25 cellular contexts compared by ENCODE assay signal in the genomic region with DNA sequence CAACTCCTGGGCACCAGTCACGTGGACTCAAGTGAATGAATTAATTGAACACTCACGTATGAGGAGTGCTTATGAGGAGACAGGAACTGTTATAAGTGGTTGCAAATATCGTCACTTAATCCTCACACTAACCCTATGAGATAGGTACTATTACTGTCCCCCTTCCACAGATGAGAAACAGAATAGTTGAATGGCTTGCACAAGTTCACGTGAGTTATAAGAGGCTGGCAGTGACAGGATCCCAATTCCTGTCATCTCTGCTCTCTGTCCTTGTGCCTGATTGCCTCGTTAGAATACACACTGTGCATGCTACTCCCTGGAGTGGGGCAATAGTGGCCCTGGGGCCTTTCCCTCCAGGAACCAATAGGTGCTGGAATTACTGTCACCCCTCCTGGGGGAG.
DNase-seq lines count a peak whose midpoint lies in the region; ATAC-seq and TF ChIP-seq lines count a peak whose summit lies in the region.
"Had no signal": no experiment of that assay in that cellular context is flagged by ENCODE, and none has a peak within 500 bp of the region (broad histone marks: within the 10 kb centered on the region; RNA-seq: fewer than 3 reads in every experiment).

No MANE protein-coding gene starts in this region.

- H3K27ac ChIP-seq in heart left ventricle (peak overlapping the region in 5 of 12 donors; percentile 6 to 66 (median 50)), right cardiac atrium (ENCODE audit: low read length) (peak overlapping the region; percentile 39), thyroid gland (peak overlapping the region in 1 of 3 donors; percentile 6), hepatocyte (no peak overlapping the region)
- H3K27ac ChIP-seq: HL-60, PC-9 had no signal

- peaks cover 2% of the 10 kb centered on the region for H3K36me3 Mint-ChIP-seq in T-helper 17 cell (ENCODE audit: low read depth)
- H3K36me3 Mint-ChIP-seq: CD14-positive monocyte; CD8-positive, alpha-beta memory T cell had no signal

- no peak overlapping the region for H2AFZ ChIP-seq in hepatocyte
- H2AFZ ChIP-seq: PC-9 had no signal

- H3K9me3 ChIP-seq in heart left ventricle (no peaks in the 10 kb centered on the region), right cardiac atrium (ENCODE audit: control insufficient read depth, low read length) (no peaks in the 10 kb centered on the region), thyroid gland (no peaks in the 10 kb centered on the region), hepatocyte (ENCODE audit: low read depth) (no peaks in the 10 kb centered on the region), T-helper 17 cell (ENCODE audit: control insufficient read depth, low read length, poor library complexity, severe bottlenecking) (no peaks in the 10 kb centered on the region)
- H3K9me3 ChIP-seq: BE2C had no signal

- H3K9me2 ChIP-seq in hepatocyte (replicated peaks; ENCODE audit: insufficient read depth), result no peaks in the 10 kb centered on the region

- no peak overlapping the region for H3K4me3 Mint-ChIP-seq in T-helper 17 cell
- H3K4me3 Mint-ChIP-seq: CD14-positive monocyte; CD8-positive, alpha-beta memory T cell had no signal

- intact Hi-C loops in heart left ventricle (cut with DNase I), result loop anchor here in 1 of 10 donors (10.0 kb wide), 1 partner anchor 92 kb away; no protein-coding TSS in a partner anchor
- intact Hi-C loops in right cardiac atrium (cut with DNase I), result loop anchor here in 1 of 4 donors (5.0 kb wide), 1 partner anchor 90 kb away; no protein-coding TSS in a partner anchor
- intact Hi-C loops in thyroid gland (cut with DNase I), result no loop called here

- H3K27ac Mint-ChIP-seq in T-helper 17 cell, result no peak overlapping the region
- H3K27ac Mint-ChIP-seq: CD8-positive, alpha-beta memory T cell had no signal

- peaks cover 2% of the 10 kb centered on the region for H3K4me1 Mint-ChIP-seq in T-helper 17 cell
- H3K4me1 Mint-ChIP-seq: CD14-positive monocyte; CD8-positive, alpha-beta memory T cell had no signal

- peaks cover 41% of the 10 kb centered on the region for H3K27me3 Mint-ChIP-seq in T-helper 17 cell

- no peaks in the 10 kb centered on the region for H3K27me3 ChIP-seq in heart left ventricle
- no peaks in the 10 kb centered on the region for H3K27me3 ChIP-seq in right cardiac atrium (ENCODE audit: control insufficient read depth, insufficient read depth)
- H3K27me3 ChIP-seq in thyroid gland, result no peaks in the 10 kb centered on the region
- no peaks in the 10 kb centered on the region for H3K27me3 ChIP-seq in hepatocyte
- H3K27me3 ChIP-seq: BE2C had no signal

- ATAC-seq in heart left ventricle, result peak; percentile 71 to 80 (median 78)
- ATAC-seq in right cardiac atrium, result peak; percentile 64 to 72
- no peak for ATAC-seq in T-helper 17 cell
- no peak for ATAC-seq in HG02870 (IDR thresholded peaks at IDR 0.05; ENCODE audit: unreplicated experiment)

- H3K36me3 ChIP-seq in heart left ventricle, result no peaks in the 10 kb centered on the region
- no peaks in the 10 kb centered on the region for H3K36me3 ChIP-seq in thyroid gland
- H3K36me3 ChIP-seq in hepatocyte (replicated peaks; ENCODE audit: insufficient read depth, low read depth), result no peaks in the 10 kb centered on the region
- H3K36me3 ChIP-seq: BE2C had no signal

- TF ChIP-seq POLR2A in heart left ventricle (IDR thresholded peaks at IDR 0.05), result no peak
- TF ChIP-seq POLR2A in thyroid gland (IDR thresholded peaks at IDR 0.05), result no peak

- 52 to 76% (median 65%) methylated on average over 5 of the region's 5 CpGs for WGBS in heart left ventricle, 4 donors
- 67% methylated on average over 5 of the region's 5 CpGs for WGBS in right cardiac atrium
- WGBS in thyroid gland, 2 donors, result 35 to 59% methylated on average over 5 of the region's 5 CpGs
- WGBS in hepatocyte (ENCODE audit: low lambda C conversion rate, missing lambda C conversion rate), result 88% methylated on average over 5 of the region's 5 CpGs

- DNase-seq in NCI-H510A treated with DMSO at 0.1 percent for 48 hours (lab: John Stamatoyannopoulos, UW) (peak; percentile 52), NCI-H510A (lab: John Stamatoyannopoulos, UW) (no peak), heart left ventricle (peak in 1 of 5 donors; percentile 54), right cardiac atrium (peak in 2 of 3 donors; percentile 40 to 43), thyroid gland (peak; percentile 34 to 41), hepatocyte (ENCODE audit: low spot score) (no peak), T-helper 17 cell (no peak)
- DNase-seq: 8988T; ACHN; BE2C; CD8-positive, alpha-beta memory T cell; DMS 273 treated with DMSO at 0.1 percent for 48 hours; DND-41; GOT3; HCEC 1CT; NCI-H1048; NCI-H1417; NCI-H1694 treated with DMSO at 0.1 percent for 48 hours; NCI-H2081; NCI-H526 treated with DMSO at 0.1 percent for 48 hours; PC-9; SHP77 had no signal

- no peak overlapping the region for H3K4me2 ChIP-seq in hepatocyte
- H3K4me2 ChIP-seq: PC-9 had no signal

- no peak overlapping the region for H3K4me3 ChIP-seq in heart left ventricle
- no peak overlapping the region for H3K4me3 ChIP-seq in right cardiac atrium (ENCODE audit: low read length)
- no peak overlapping the region for H3K4me3 ChIP-seq in thyroid gland (replicated peaks in 1 of 3)
- no peak overlapping the region for H3K4me3 ChIP-seq in hepatocyte
- H3K4me3 ChIP-seq: PC-9 had no signal

- H3K4me1 ChIP-seq in heart left ventricle (peaks cover 0 to 59% (median 33%) of the 10 kb centered on the region in 12 donors), right cardiac atrium (ENCODE audit: control insufficient read depth, insufficient read depth, low read length) (peaks cover 13% of the 10 kb centered on the region), thyroid gland (peaks cover 23 to 50% of the 10 kb centered on the region in 2 donors), hepatocyte (ENCODE audit: insufficient read depth) (no peaks in the 10 kb centered on the region)
- H3K4me1 ChIP-seq: BE2C had no signal

- TF ChIP-seq CTCF in heart left ventricle (IDR thresholded peaks at IDR 0.05) (no peak), thyroid gland (IDR thresholded peaks at IDR 0.05) (no peak), hepatocyte (IDR thresholded peaks at IDR 0.05; ENCODE audit: poor library complexity) (no peak)

- no peaks in the 10 kb centered on the region for H4K20me1 ChIP-seq in hepatocyte (ENCODE audit: insufficient read depth, poor library complexity, severe bottlenecking)

- H3K79me2 ChIP-seq in hepatocyte, result no peaks in the 10 kb centered on the region

Comparison
In these comparisons a context has a peak if more than half of its experiments do, and no peak if none do; other contexts are left out.
1. DNase-seq: peak in NCI-H510A treated with DMSO at 0.1 percent for 48 hours (single experiment), right cardiac atrium (2 of 3) and thyroid gland (2 of 2); none in NCI-H510A (single experiment), hepatocyte (single experiment) and T-helper 17 cell (0 of 3).
2. ATAC-seq: peak in heart left ventricle (4 of 4) and right cardiac atrium (2 of 2); none in T-helper 17 cell (single experiment) and HG02870 (single experiment).